7 cellular contexts compared by ENCODE assay signal in the genomic region with DNA sequence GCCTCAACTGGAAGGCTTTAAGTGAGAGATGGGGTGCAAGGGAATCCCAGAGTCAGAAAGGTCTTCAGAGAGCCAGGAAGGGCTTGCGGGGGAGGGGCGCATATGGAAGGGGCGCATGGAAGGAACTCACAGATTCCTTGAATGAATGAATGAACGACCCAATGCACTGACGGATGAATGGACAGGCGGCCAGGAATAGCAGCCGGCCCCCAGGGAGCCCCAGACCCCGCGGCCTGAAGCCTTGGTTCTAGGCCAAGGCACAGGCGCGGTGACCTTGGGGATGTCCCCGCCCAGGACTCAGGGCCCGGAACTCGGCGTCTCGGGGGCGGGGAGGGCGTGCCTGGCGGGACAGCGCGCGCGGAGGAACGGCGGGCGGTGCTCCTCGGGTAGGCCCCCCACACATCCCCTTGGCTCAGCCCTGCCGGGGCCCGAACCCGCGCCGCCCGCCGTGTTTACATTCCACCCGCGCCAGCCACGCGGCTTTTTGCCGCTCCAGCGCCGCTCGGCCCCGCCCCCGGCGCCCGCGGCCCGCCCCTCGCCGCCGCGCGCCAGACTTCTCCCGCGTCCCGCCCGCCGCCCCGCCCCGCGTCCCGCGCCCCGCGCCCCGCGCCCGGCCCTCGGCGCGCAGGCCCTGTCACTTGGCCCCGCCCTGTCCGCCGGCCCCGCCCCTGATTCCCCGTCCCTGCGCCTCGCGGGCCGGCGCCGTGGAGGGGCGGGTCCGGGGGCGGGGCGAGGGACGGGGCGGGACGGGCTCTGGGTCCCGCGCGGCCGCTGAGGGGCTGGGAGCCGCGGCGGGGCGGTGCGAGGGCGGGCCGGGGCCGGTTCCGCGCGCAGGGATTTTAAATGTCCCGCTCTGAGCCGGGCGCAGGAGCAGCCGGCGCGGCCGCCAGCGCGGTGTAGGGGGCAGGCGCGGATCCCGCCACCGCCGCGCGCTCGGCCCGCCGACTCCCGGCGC. TPM values are rescaled to one million over a fixed set of nuclear protein-coding genes. Genes with fewer than 3 reads are reported as not detected.
DNase-seq lines count a peak whose midpoint lies in the region; ATAC-seq, FAIRE-seq and TF ChIP-seq lines count a peak whose summit lies in the region.

A gene (plus strand): TSS at position 867 of the 955 bp plus-strand sequence. CDS start 565 bp downstream, outside the sequence.

- H3K27ac ChIP-seq in astrocyte (ENCODE audit: low read depth, low read length), result no peak within 1 kb of the TSS

- H3K79me2 ChIP-seq in astrocyte (ENCODE audit: insufficient read depth, low read length), result no peaks in the 10 kb centered on the region

- DNase-seq in NCI-H146 treated with DMSO at 0.1 percent for 48 hours (lab: John Stamatoyannopoulos, UW; ENCODE audit: unreplicated experiment), result peak; percentile 65
- peak; percentile 98 for DNase-seq in T-helper 9 cell
- peak; percentile 46 for DNase-seq in astrocyte (ENCODE audit: low read depth)
- peak; percentile 84 to 90 for DNase-seq in hippocampal formation (lab: John Stamatoyannopoulos, UW)
- DNase-seq in retinal pigment epithelial cell (ENCODE audit: low read depth), result peak; percentile 19

- H3K4me1 ChIP-seq in astrocyte (ENCODE audit: insufficient read depth, low read length), result peaks cover 2% of the 10 kb centered on the region

- H4K20me1 ChIP-seq in astrocyte (ENCODE audit: insufficient read depth, low read length), result no peaks in the 10 kb centered on the region

- no peaks in the 10 kb centered on the region for H3K9me3 Mint-ChIP-seq in astrocyte (ENCODE audit: unreplicated experiment)

- ATAC-seq in GM18499 (IDR thresholded peaks at IDR 0.05; ENCODE audit: insufficient read depth, unreplicated experiment) (peak; percentile 32), HG02852 (IDR thresholded peaks at IDR 0.05; ENCODE audit: unreplicated experiment) (peak; percentile 80)

- peak within 1 kb of the TSS; percentile 82 for H3K4me2 ChIP-seq in astrocyte (ENCODE audit: low read length)

- H3K27me3 ChIP-seq in astrocyte (ENCODE audit: insufficient read depth, low read length), result no peaks in the 10 kb centered on the region

- peaks cover 3% of the 10 kb centered on the region for H3K36me3 Mint-ChIP-seq in astrocyte (ENCODE audit: low read depth, unreplicated experiment)

- H3K9me3 ChIP-seq in astrocyte (ENCODE audit: insufficient read depth, low read depth, low read length), result no peaks in the 10 kb centered on the region

- no peaks in the 10 kb centered on the region for H3K4me1 Mint-ChIP-seq in astrocyte (ENCODE audit: low read depth, unreplicated experiment)

- peak within 1 kb of the TSS; percentile 44 for H3K4me3 ChIP-seq in astrocyte (ENCODE audit: insufficient read depth, low read depth, low read length)
- H3K4me3 ChIP-seq in retinal pigment epithelial cell (ENCODE audit: low read length), result peak within 1 kb of the TSS; percentile 40

- peak within 1 kb of the TSS; percentile 85 for H3K4me3 Mint-ChIP-seq in astrocyte (ENCODE audit: unreplicated experiment)

- peak within 1 kb of the TSS; percentile 48 for H3K9ac ChIP-seq in astrocyte (ENCODE audit: low read length)

- peak within 1 kb of the TSS; percentile 94 for H3K27ac Mint-ChIP-seq in astrocyte (ENCODE audit: unreplicated experiment)

- TF ChIP-seq CTCF in astrocyte (IDR thresholded peaks at IDR 0.05; ENCODE audit: insufficient read depth, low read depth, low read length) (no peak), retinal pigment epithelial cell (conservative IDR thresholded peaks at IDR 0.05; ENCODE audit: low read depth, low read length) (no peak)

- no peaks in the 10 kb centered on the region for H3K36me3 ChIP-seq in astrocyte (ENCODE audit: insufficient read depth, low read length)

- FAIRE-seq in astrocyte (lab: Jason Lieb, UNC), result no peak

- H2AFZ ChIP-seq in astrocyte (ENCODE audit: low read depth, low read length), result peak within 1 kb of the TSS; percentile 83

- H3K27me3 Mint-ChIP-seq in astrocyte (ENCODE audit: low read depth, unreplicated experiment), result no peaks in the 10 kb centered on the region

RNA-seq across cellular contexts. Expression of the gene that starts here (rescaled TPM):
- total RNA-seq in astrocyte, result 6.8 and 8.8 TPM in 2 replicates

Comparison
In these comparisons a context has a peak if more than half of its experiments do, and no peak if none do; other contexts are left out.
1. DNase-seq: peak in every context shown above with its lines; median percentile 98 in T-helper 9 cell; 87 in hippocampal formation; 65 in NCI-H146 treated with DMSO at 0.1 percent for 48 hours; 46 in astrocyte; 19 in retinal pigment epithelial cell.